In the genomic region with DNA sequence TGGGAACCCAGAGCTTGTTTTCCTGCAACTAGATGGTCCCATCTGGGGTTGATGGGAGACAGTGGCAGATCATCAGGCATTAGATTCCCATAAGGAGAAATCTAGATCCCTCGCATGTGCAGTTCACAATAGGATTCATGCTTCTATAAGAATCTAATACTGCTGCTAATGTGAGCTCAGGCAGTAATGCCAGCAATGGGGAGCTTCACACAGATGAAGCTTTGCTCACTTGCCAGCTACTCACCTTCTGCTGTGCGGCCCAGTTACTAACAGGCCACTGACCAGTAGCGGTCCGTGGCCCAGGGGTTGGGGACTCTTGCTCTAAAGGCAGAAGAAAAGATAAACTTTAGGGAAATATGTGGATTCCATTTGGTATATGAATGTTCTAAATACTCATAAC, we compare ENCODE assay signal across 26 cellular contexts.
"Had no signal": no experiment of that assay in that cellular context is flagged by ENCODE, and none has a peak within 500 bp of the region (broad histone marks: within the 10 kb centered on the region; RNA-seq: fewer than 3 reads in every experiment).

No MANE protein-coding gene starts in this region.

- H3K27ac ChIP-seq: colonic mucosa, coronary artery, dorsolateral prefrontal cortex, epithelial cell of prostate, esophagus squamous epithelium, foreskin keratinocyte, gastrocnemius medialis, gastroesophageal sphincter, heart left ventricle, heart right ventricle, hepatocyte had no signal

- DNase-seq: colonic mucosa; cortex of kidney; dermis blood vessel endothelial cell; effector CD4-positive, alpha-beta T cell; effector CD8-positive, alpha-beta T cell; effector memory CD4-positive, alpha-beta T cell; effector memory CD8-positive, alpha-beta T cell; endodermal cell; erythroblast; esophagus squamous epithelium; foreskin fibroblast; foreskin keratinocyte; foreskin melanocyte; gastrocnemius medialis; glutamatergic neuron; head of caudate nucleus; heart left ventricle; heart right ventricle; hippocampal formation had no signal

- H3K4me1 ChIP-seq: colonic mucosa, esophagus squamous epithelium, foreskin keratinocyte, gastrocnemius medialis, gastroesophageal sphincter, heart right ventricle had no signal

- H3K9me3 Mint-ChIP-seq: dendritic cell treated with granulocyte-macrophage colony-stimulating factor and Interleukin-4, amounts not matched to agents 40 ng/mL and 50 ng/mL, for 4 days; effector memory CD8-positive, alpha-beta T cell; endodermal cell had no signal

- H3K9me3 ChIP-seq: colonic mucosa, esophagus squamous epithelium, gastrocnemius medialis, gastroesophageal sphincter, heart left ventricle, heart right ventricle had no signal

- H3K4me1 Mint-ChIP-seq: endodermal cell had no signal

- H3K36me3 ChIP-seq: colonic mucosa, esophagus squamous epithelium, gastrocnemius medialis, heart left ventricle, heart right ventricle had no signal

- H3K27me3 Mint-ChIP-seq: dendritic cell treated with granulocyte-macrophage colony-stimulating factor and Interleukin-4, amounts not matched to agents 40 ng/mL and 50 ng/mL, for 4 days had no signal

- H3K27ac Mint-ChIP-seq: dendritic cell treated with granulocyte-macrophage colony-stimulating factor and Interleukin-4, amounts not matched to agents 40 ng/mL and 50 ng/mL, for 4 days; effector memory CD8-positive, alpha-beta T cell; endodermal cell had no signal

- H3K4me3 ChIP-seq: colonic mucosa, coronary artery, dorsolateral prefrontal cortex, esophagus squamous epithelium, gastrocnemius medialis, gastroesophageal sphincter, heart left ventricle, heart right ventricle, hepatocyte had no signal

- H3K27me3 ChIP-seq: colonic mucosa, dorsolateral prefrontal cortex, esophagus squamous epithelium, foreskin keratinocyte, gastrocnemius medialis, gastroesophageal sphincter, heart left ventricle, heart right ventricle, hepatocyte had no signal

- ATAC-seq: effector memory CD8-positive, alpha-beta T cell; esophagus mucosa; foreskin keratinocyte; gastrocnemius medialis; gastroesophageal sphincter; heart left ventricle; heart right ventricle had no signal

- H3K4me3 Mint-ChIP-seq: dendritic cell treated with granulocyte-macrophage colony-stimulating factor and Interleukin-4, amounts not matched to agents 40 ng/mL and 50 ng/mL, for 4 days; effector memory CD8-positive, alpha-beta T cell; endodermal cell had no signal
